2 cellular contexts compared by ENCODE assay signal in the genomic region with DNA sequence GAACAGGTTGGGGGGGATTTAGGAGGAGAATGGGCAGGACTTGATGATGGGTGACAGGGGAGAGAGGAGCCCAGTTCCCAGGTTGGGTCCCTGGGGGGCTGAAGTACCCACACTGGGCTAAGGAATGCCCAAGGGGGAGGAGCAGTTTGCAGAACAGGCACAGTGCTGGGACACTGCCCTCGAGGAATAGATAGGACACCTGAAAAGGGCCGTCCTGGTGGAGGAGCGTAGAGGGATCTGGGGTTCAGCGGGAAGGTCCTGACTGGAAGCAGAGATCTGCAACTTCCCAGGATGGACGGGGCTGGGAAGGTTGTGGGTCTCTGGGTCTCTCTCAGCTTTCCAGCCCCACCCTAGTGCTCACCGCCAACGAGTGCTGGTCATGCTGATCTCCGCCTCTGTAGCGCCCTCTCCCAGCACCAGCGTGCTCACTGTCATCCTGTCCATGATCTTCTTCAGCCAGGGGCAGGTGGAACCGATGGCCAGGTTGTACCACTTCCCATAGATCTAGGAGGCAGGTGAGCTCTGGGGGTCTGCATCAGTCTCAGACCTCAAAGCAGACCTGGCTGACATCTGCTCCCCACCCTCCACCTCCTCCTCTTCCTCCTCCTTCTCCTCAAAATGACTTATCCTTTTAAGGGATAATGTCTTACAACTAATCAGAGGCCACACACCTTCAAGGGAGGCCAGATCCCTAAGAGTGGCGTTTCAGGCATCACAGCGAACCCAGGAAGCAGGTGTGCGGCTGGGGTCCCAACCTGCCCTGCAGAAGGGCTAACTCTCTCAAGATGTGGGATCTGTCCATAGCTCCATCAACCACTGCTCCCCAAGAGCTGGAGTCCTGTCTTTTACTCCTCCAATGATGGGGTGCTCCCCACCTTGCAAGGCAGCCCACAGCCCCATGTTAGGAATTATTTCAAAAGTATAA.
TF ChIP-seq lines count a peak whose summit lies in the region.

No MANE protein-coding gene starts in this region.

TF ChIP-seq in WTC11, 78 proteins besides CTCF, POLR2A, EP300 and RAD21:
- TF ChIP-seq, protein P1, sequence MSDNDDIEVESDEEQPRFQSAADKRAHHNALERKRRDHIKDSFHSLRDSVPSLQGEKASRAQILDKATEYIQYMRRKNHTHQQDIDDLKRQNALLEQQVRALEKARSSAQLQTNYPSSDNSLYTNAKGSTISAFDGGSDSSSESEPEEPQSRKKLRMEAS (CRISPR knock-in tag; IDR thresholded peaks at IDR 0.05) = no peak
- TF ChIP-seq, protein P2, sequence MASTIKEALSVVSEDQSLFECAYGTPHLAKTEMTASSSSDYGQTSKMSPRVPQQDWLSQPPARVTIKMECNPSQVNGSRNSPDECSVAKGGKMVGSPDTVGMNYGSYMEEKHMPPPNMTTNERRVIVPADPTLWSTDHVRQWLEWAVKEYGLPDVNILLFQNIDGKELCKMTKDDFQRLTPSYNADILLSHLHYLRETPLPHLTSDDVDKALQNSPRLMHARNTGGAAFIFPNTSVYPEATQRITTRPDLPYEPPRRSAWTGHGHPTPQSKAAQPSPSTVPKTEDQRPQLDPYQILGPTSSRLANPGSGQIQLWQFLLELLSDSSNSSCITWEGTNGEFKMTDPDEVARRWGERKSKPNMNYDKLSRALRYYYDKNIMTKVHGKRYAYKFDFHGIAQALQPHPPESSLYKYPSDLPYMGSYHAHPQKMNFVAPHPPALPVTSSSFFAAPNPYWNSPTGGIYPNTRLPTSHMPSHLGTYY (CRISPR knock-in tag; IDR thresholded peaks at IDR 0.05) = no peak
- TF ChIP-seq, protein P3, sequence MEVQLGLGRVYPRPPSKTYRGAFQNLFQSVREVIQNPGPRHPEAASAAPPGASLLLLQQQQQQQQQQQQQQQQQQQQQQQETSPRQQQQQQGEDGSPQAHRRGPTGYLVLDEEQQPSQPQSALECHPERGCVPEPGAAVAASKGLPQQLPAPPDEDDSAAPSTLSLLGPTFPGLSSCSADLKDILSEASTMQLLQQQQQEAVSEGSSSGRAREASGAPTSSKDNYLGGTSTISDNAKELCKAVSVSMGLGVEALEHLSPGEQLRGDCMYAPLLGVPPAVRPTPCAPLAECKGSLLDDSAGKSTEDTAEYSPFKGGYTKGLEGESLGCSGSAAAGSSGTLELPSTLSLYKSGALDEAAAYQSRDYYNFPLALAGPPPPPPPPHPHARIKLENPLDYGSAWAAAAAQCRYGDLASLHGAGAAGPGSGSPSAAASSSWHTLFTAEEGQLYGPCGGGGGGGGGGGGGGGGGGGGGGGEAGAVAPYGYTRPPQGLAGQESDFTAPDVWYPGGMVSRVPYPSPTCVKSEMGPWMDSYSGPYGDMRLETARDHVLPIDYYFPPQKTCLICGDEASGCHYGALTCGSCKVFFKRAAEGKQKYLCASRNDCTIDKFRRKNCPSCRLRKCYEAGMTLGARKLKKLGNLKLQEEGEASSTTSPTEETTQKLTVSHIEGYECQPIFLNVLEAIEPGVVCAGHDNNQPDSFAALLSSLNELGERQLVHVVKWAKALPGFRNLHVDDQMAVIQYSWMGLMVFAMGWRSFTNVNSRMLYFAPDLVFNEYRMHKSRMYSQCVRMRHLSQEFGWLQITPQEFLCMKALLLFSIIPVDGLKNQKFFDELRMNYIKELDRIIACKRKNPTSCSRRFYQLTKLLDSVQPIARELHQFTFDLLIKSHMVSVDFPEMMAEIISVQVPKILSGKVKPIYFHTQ (CRISPR knock-in tag; IDR thresholded peaks at IDR 0.05) = no peak
- TF ChIP-seq TEAD1 (CRISPR knock-in tag; IDR thresholded peaks at IDR 0.05) = no peak
- TF ChIP-seq CREB1 (CRISPR knock-in tag; IDR thresholded peaks at IDR 0.05) = no peak
- TF ChIP-seq ZNF121 (CRISPR knock-in tag; IDR thresholded peaks at IDR 0.05) = no peak
- no peak for TF ChIP-seq KAT7 (CRISPR knock-in tag; IDR thresholded peaks at IDR 0.05; ENCODE audit: borderline replicate concordance)
- no peak for TF ChIP-seq EMX1 (CRISPR knock-in tag; IDR thresholded peaks at IDR 0.05)
- TF ChIP-seq, protein P4, sequence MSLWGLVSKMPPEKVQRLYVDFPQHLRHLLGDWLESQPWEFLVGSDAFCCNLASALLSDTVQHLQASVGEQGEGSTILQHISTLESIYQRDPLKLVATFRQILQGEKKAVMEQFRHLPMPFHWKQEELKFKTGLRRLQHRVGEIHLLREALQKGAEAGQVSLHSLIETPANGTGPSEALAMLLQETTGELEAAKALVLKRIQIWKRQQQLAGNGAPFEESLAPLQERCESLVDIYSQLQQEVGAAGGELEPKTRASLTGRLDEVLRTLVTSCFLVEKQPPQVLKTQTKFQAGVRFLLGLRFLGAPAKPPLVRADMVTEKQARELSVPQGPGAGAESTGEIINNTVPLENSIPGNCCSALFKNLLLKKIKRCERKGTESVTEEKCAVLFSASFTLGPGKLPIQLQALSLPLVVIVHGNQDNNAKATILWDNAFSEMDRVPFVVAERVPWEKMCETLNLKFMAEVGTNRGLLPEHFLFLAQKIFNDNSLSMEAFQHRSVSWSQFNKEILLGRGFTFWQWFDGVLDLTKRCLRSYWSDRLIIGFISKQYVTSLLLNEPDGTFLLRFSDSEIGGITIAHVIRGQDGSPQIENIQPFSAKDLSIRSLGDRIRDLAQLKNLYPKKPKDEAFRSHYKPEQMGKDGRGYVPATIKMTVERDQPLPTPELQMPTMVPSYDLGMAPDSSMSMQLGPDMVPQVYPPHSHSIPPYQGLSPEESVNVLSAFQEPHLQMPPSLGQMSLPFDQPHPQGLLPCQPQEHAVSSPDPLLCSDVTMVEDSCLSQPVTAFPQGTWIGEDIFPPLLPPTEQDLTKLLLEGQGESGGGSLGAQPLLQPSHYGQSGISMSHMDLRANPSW (CRISPR knock-in tag; conservative IDR thresholded peaks at IDR 0.05; ENCODE audit: low read depth) = no peak
- TF ChIP-seq, protein P5, sequence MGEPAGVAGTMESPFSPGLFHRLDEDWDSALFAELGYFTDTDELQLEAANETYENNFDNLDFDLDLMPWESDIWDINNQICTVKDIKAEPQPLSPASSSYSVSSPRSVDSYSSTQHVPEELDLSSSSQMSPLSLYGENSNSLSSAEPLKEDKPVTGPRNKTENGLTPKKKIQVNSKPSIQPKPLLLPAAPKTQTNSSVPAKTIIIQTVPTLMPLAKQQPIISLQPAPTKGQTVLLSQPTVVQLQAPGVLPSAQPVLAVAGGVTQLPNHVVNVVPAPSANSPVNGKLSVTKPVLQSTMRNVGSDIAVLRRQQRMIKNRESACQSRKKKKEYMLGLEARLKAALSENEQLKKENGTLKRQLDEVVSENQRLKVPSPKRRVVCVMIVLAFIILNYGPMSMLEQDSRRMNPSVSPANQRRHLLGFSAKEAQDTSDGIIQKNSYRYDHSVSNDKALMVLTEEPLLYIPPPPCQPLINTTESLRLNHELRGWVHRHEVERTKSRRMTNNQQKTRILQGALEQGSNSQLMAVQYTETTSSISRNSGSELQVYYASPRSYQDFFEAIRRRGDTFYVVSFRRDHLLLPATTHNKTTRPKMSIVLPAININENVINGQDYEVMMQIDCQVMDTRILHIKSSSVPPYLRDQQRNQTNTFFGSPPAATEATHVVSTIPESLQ (CRISPR knock-in tag; IDR thresholded peaks at IDR 0.05) = no peak

TF ChIP-seq in HepG2, 621 proteins besides CTCF, POLR2A, EP300 and RAD21 (continues in another document):
- TF ChIP-seq CENPT (CRISPR knock-in tag; IDR thresholded peaks at IDR 0.05; ENCODE audit: low read depth) (no peak), ZKSCAN8 (CRISPR knock-in tag; IDR thresholded peaks at IDR 0.05; ENCODE audit: borderline replicate concordance) (no peak), NFIC (IDR thresholded peaks at IDR 0.05; ENCODE audit: low read length) (no peak), ZMYM2 (CRISPR knock-in tag; IDR thresholded peaks at IDR 0.05) (no peak), RFXANK (CRISPR knock-in tag; IDR thresholded peaks at IDR 0.05) (no peak), MEF2D (CRISPR knock-in tag; IDR thresholded peaks at IDR 0.05) (0 out of 2 replicates have a peak, but pooled peaks have one; percentile 8), SALL1 (CRISPR knock-in tag; IDR thresholded peaks at IDR 0.05) (no peak; the same call in 1 of the 2 replicates), ZBTB7A (CRISPR knock-in tag; IDR thresholded peaks at IDR 0.05) (peak; percentile 62; the same call in 1 of the 2 replicates), SETDB1 (CRISPR knock-in tag; IDR thresholded peaks at IDR 0.05; ENCODE audit: borderline replicate concordance) (no peak), GFI1 (CRISPR knock-in tag; IDR thresholded peaks at IDR 0.05; ENCODE audit: borderline replicate concordance) (no peak), ESRRA (CRISPR knock-in tag; IDR thresholded peaks at IDR 0.05; ENCODE audit: low read depth) (no peak), JUNB (CRISPR knock-in tag; IDR thresholded peaks at IDR 0.05; ENCODE audit: borderline replicate concordance) (no peak)
- TF ChIP-seq, protein P6, sequence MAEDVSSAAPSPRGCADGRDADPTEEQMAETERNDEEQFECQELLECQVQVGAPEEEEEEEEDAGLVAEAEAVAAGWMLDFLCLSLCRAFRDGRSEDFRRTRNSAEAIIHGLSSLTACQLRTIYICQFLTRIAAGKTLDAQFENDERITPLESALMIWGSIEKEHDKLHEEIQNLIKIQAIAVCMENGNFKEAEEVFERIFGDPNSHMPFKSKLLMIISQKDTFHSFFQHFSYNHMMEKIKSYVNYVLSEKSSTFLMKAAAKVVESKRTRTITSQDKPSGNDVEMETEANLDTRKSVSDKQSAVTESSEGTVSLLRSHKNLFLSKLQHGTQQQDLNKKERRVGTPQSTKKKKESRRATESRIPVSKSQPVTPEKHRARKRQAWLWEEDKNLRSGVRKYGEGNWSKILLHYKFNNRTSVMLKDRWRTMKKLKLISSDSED (CRISPR knock-in tag; IDR thresholded peaks at IDR 0.05) = no peak
- TF ChIP-seq, protein P7, sequence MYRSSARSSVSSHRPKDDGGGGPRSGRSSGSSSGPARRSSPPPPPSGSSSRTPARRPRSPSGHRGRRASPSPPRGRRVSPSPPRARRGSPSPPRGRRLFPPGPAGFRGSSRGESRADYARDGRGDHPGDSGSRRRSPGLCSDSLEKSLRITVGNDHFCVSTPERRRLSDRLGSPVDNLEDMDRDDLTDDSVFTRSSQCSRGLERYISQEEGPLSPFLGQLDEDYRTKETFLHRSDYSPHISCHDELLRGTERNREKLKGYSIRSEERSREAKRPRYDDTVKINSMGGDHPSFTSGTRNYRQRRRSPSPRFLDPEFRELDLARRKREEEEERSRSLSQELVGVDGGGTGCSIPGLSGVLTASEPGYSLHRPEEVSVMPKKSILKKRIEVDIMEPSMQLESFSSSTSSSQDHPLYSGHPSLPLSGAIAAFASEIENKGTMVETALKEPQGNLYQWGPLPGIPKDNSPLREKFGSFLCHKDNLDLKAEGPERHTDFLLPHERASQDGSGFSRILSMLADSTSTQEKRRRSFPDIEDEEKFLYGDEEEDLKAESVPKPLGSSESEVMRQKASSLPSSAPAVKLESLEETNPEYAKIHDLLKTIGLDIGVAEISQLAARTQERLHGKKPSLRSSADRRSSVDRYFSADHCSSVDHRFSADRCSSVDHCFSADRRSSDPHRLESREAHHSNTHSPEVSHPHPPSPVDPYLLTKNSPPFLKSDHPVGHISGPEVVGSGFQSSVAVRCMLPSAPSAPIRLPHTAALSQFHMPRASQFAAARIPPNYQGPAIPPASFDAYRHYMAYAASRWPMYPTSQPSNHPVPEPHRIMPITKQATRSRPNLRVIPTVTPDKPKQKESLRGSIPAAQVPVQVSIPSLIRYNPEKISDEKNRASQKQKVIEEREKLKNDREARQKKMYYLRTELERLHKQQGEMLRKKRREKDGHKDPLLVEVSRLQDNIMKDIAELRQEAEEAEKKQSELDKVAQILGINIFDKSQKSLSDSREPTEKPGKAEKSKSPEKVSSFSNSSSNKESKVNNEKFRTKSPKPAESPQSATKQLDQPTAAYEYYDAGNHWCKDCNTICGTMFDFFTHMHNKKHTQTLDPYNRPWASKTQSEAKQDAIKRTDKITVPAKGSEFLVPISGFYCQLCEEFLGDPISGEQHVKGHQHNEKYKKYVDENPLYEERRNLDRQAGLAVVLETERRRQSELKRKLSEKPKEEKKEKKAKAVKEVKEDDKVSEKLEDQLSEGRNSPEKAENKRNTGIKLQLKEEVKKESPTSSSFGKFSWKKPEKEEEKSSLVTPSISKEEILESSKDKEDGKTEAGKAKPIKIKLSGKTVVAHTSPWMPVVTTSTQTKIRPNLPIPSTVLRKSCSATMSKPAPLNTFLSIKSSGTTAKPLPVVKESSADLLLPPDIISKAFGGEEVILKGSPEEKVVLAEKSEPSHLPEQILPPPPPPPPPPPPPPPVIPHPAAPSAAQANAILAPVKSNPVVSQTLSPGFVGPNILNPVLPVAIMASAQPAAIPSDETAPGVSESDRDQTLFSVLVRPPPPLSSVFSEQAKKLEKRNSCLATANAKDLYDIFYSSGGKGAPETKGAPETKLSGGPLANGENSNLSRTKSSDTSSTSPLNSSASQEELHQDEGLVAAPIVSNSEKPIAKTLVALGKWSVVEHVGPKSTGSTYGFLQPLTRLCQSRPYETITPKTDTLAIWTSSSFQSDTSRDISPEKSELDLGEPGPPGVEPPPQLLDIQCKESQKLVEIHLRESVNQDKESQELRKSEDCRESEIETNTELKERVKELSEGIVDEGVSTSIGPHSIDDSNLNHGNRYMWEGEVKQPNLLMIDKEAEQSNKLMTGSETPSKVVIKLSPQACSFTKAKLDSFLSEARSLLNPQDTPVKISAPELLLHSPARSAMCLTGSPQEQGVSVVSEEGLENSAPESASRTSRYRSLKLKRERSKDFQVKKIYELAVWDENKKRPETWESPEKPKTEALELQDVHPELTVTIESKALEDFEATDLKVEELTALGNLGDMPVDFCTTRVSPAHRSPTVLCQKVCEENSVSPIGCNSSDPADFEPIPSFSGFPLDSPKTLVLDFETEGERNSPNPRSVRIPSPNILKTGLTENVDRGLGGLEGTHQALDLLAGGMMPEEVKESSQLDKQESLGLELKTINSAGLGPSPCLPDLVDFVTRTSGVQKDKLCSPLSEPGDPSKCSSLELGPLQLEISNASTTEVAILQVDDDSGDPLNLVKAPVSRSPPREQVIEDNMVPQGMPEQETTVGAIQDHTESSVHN (CRISPR knock-in tag; IDR thresholded peaks at IDR 0.05) = no peak
